ENCODE assay signal across 9 cellular contexts in genomic region chr3:151265866-151266265, GRCh38. TPM values are rescaled to one million over a fixed set of nuclear protein-coding genes. Genes with fewer than 3 reads are reported as not detected.
DNase-seq lines count a peak whose midpoint lies in the region; ATAC-seq and TF ChIP-seq lines count a peak whose summit lies in the region.
"Had no signal": no experiment of that assay in that cellular context is flagged by ENCODE, and none has a peak within 500 bp of the region (broad histone marks: within the 10 kb centered on the region; RNA-seq: fewer than 3 reads in every experiment).

No MANE protein-coding gene starts in this region.

- peaks cover 7% of the 10 kb centered on the region for H3K36me3 Mint-ChIP-seq in activated CD8-positive, alpha-beta T cell treated with anti-CD3 and anti-CD28 coated beads for 36 hours (ENCODE audit: low read depth)

- no peak for TF ChIP-seq CTCF in activated CD8-positive, alpha-beta T cell treated with anti-CD3 and anti-CD28 coated beads for 36 hours (IDR thresholded peaks at IDR 0.05)

- peaks cover 4% of the 10 kb centered on the region for H3K9me3 Mint-ChIP-seq in activated CD8-positive, alpha-beta T cell treated with anti-CD3 and anti-CD28 coated beads for 36 hours

- WGBS in aorta, 2 donors, result 86 to 89% methylated on average over 5 of the region's 5 CpGs

- ATAC-seq in GM18868 (IDR thresholded peaks at IDR 0.05; ENCODE audit: unreplicated experiment) (peak; percentile 97), HG02623 (IDR thresholded peaks at IDR 0.05; ENCODE audit: unreplicated experiment) (peak; percentile 96), aorta (ENCODE audit: low FRiP score) (no peak)
- no peak for ATAC-seq in activated CD8-positive, alpha-beta T cell treated with anti-CD3 and anti-CD28 coated beads for 36 hours

- DNase-seq in NCI-H1105 treated with DMSO at 0.1 percent for 48 hours (lab: John Stamatoyannopoulos, UW), result peak; percentile 7
- peak; percentile 25 for DNase-seq in left kidney (ENCODE audit: low read depth, low spot score)
- no peak for DNase-seq in aorta
- no peak for DNase-seq in NCI-H774 (lab: John Stamatoyannopoulos, UW)
- no peak for DNase-seq in activated CD8-positive, alpha-beta T cell treated with anti-CD3 and anti-CD28 coated beads for 36 hours
- DNase-seq in activated CD4-positive, CD25-positive, alpha-beta regulatory T cell (lab: John Stamatoyannopoulos, UW), result no peak
- DNase-seq: pancreas had no signal

- H3K4me1 Mint-ChIP-seq in activated CD8-positive, alpha-beta T cell treated with anti-CD3 and anti-CD28 coated beads for 36 hours (ENCODE audit: low read depth), result peaks cover 26% of the 10 kb centered on the region

- CTCF ChIA-PET in activated CD8-positive, alpha-beta T cell treated with anti-CD3 and anti-CD28 coated beads for 36 hours (lab: Charles Lee), result interaction anchor here (1.2 kb wide), 1 partner anchor 10 kb away, joined by 5 read pairs; no protein-coding TSS in a partner anchor

- no peaks in the 10 kb centered on the region for H3K9me3 ChIP-seq in aorta (ENCODE audit: control insufficient read depth, low read length)
- H3K9me3 ChIP-seq: pancreas had no signal

- H3K36me3 ChIP-seq in aorta (ENCODE audit: control insufficient read depth in 1 of 2, insufficient read depth in 2 of 2, low read length in 1 of 2), result no peaks in the 10 kb centered on the region
- H3K36me3 ChIP-seq: pancreas had no signal

- intact Hi-C loops in aorta (cut with DNase I), result no loop called here
- intact Hi-C loops in activated CD8-positive, alpha-beta T cell treated with anti-CD3 and anti-CD28 coated beads for 36 hours (cut with micrococcal nuclease), result no loop called here

- H3K4me3 Mint-ChIP-seq in activated CD8-positive, alpha-beta T cell treated with anti-CD3 and anti-CD28 coated beads for 36 hours, result no peak overlapping the region

- no peaks in the 10 kb centered on the region for H3K27me3 ChIP-seq in aorta (ENCODE audit: control insufficient read depth in 1 of 2, insufficient read depth in 2 of 2, low read length in 1 of 2)
- H3K27me3 ChIP-seq: pancreas had no signal

- H3K27ac Mint-ChIP-seq in activated CD8-positive, alpha-beta T cell treated with anti-CD3 and anti-CD28 coated beads for 36 hours, result no peak overlapping the region

- POLR2A ChIA-PET in activated CD8-positive, alpha-beta T cell treated with anti-CD3 and anti-CD28 coated beads for 36 hours (lab: Charles Lee), result no interaction called here

- H3K27ac ChIP-seq in aorta (ENCODE audit: low read depth in 1 of 2, low read length in 2 of 2), result no peak overlapping the region
- H3K27ac ChIP-seq: pancreas had no signal

- H3K27me3 Mint-ChIP-seq in activated CD8-positive, alpha-beta T cell treated with anti-CD3 and anti-CD28 coated beads for 36 hours, result no peaks in the 10 kb centered on the region

- H3K4me1 ChIP-seq in aorta (ENCODE audit: control insufficient read depth in 1 of 2, insufficient read depth in 2 of 2, low read length in 2 of 2), result peaks cover 0 to 2% of the 10 kb centered on the region in 2 donors
- H3K4me1 ChIP-seq: pancreas had no signal

- no peak overlapping the region for H3K4me3 ChIP-seq in aorta (ENCODE audit: low read length in 2 of 2)
- H3K4me3 ChIP-seq: pancreas had no signal

RNA-seq across cellular contexts. Expression of gene P2RY14, which starts 12.5 kb away (rescaled TPM):
- total RNA-seq in aorta, result 1 to 10 TPM; 1.1 to 2.8 TPM
- polyA plus RNA-seq in aorta, result 1 to 10 TPM in 1 of 2 donors, under 1 TPM in 1; 0.97 to 1.8 TPM
- under 1 TPM; 0.51 to 0.70 TPM for total RNA-seq in activated CD8-positive, alpha-beta T cell treated with anti-CD3 and anti-CD28 coated beads for 36 hours

RNA-seq across cellular contexts. Expression of gene GPR87, which starts 50.8 kb away (rescaled TPM):
- total RNA-seq in aorta, result not detected
- polyA plus RNA-seq in aorta, result not detected
- total RNA-seq in activated CD8-positive, alpha-beta T cell treated with anti-CD3 and anti-CD28 coated beads for 36 hours, result not detected
- total RNA-seq: pancreas had no signal
- polyA plus RNA-seq: pancreas had no signal

Comparison
In these comparisons a context has a peak if more than half of its experiments do, and no peak if none do; other contexts are left out.
1. ATAC-seq: peak in GM18868 (single experiment) and HG02623 (single experiment); none in aorta (single experiment) and activated CD8-positive, alpha-beta T cell treated with anti-CD3 and anti-CD28 coated beads for 36 hours (single experiment).
2. DNase-seq: peak in NCI-H1105 treated with DMSO at 0.1 percent for 48 hours (single experiment) and left kidney (single experiment); none in aorta (0 of 2), NCI-H774 (single experiment), activated CD8-positive, alpha-beta T cell treated with anti-CD3 and anti-CD28 coated beads for 36 hours (single experiment) and activated CD4-positive, CD25-positive, alpha-beta regulatory T cell (0 of 4).